29 cellular contexts compared by ENCODE assay signal in genomic region chr22:20095521-20095920, GRCh38. TPM values are rescaled to one million over a fixed set of nuclear protein-coding genes. Genes with fewer than 3 reads are reported as not detected.
DNase-seq lines count a peak whose midpoint lies in the region; ATAC-seq and TF ChIP-seq lines count a peak whose summit lies in the region.
"Had no signal": no experiment of that assay in that cellular context is flagged by ENCODE, and none has a peak within 500 bp of the region (broad histone marks: within the 10 kb centered on the region; RNA-seq: fewer than 3 reads in every experiment).

No MANE protein-coding gene starts in this region.

- DNase-seq in activated CD4-positive, alpha-beta T cell treated with anti-CD3 and anti-CD28 coated beads, Interleukin-2, amount 10 ng/mL, durations not matched to agents 24 days and 14 days = no peak
- no peak for DNase-seq in activated CD4-positive, alpha-beta T cell treated with anti-CD3 and anti-CD28 coated beads for 1 hour
- DNase-seq in Right ventricle myocardium superior (peak; percentile 5), left ventricle myocardium superior (no peak), NCI-H2227 (lab: John Stamatoyannopoulos, UW; ENCODE audit: unreplicated experiment) (no peak)
- DNase-seq in stimulated activated effector memory CD8-positive, alpha-beta T cell treated with anti-CD3 and anti-CD28 coated beads, Interleukin-12 subunit alpha, Interleukin-12 subunit beta, amount 100 ng/mL, for 72 hours (ENCODE audit: low spot score in 2 of 2) = no peak
- DNase-seq: activated naive CD8-positive, alpha-beta T cell treated with anti-CD3 and anti-CD28 coated beads, Interleukin-2, amount 10 ng/mL, durations not matched to agents 7 days and 5 days; DMS 273 treated with DMSO at 0.1 percent for 48 hours; effector CD8-positive, alpha-beta T cell; GM23248; hippocampal formation; Kasumi-1; left cardiac atrium; naive thymus-derived CD8-positive, alpha-beta T cell; NCI-H1417 treated with DMSO at 0.1 percent for 48 hours; NCI-H2081; NCI-H2227 treated with DMSO at 0.1 percent for 48 hours; NCI-H526; NK-92 treated with Interleukin-12 subunit alpha and Interleukin-12 subunit beta, amount 100 ng/mL, for 24 hours; PC-3; sigmoid colon; SK-N-SH; stomach had no signal

- no peaks in the 10 kb centered on the region for H3K4me1 ChIP-seq in gastroesophageal sphincter
- H3K4me1 ChIP-seq: sigmoid colon had no signal

- WGBS in gastroesophageal sphincter (ENCODE audit: low coverage in 1 of 2), 2 donors = 85 to 91% methylated on average over 4 of the region's 4 CpGs

- no peak for TF ChIP-seq CTCF in gastroesophageal sphincter (IDR thresholded peaks at IDR 0.05)

- ATAC-seq in Right ventricle myocardium superior (ENCODE audit: poor library complexity) (no peak), left ventricle myocardium superior (no peak), gastroesophageal sphincter (no peak)
- ATAC-seq in activated T-helper 17 cell treated with anti-CD3 and anti-CD28 coated beads, Interleukin-2, amount 50 U/mL, for 72 hours (replicated peaks) = peak; percentile 46
- no peak for ATAC-seq in stimulated activated effector memory CD8-positive, alpha-beta T cell treated with anti-CD3 and anti-CD28 coated beads, Interleukin-12 subunit alpha, Interleukin-12 subunit beta, amount 100 ng/mL, for 72 hours
- ATAC-seq: HepG2; left cardiac atrium; naive thymus-derived CD8-positive, alpha-beta T cell; PC-3 had no signal

- H3K27ac ChIP-seq in gastroesophageal sphincter = no peak overlapping the region
- H3K27ac ChIP-seq: ascending aorta, GM23248, sigmoid colon, stomach had no signal

- peaks cover 9% of the 10 kb centered on the region for H3K9me3 Mint-ChIP-seq in activated CD4-positive, alpha-beta T cell treated with anti-CD3 and anti-CD28 coated beads, Interleukin-2, amount 10 ng/mL, durations not matched to agents 24 days and 14 days
- no peaks in the 10 kb centered on the region for H3K9me3 Mint-ChIP-seq in activated T-helper 17 cell treated with anti-CD3 and anti-CD28 coated beads, Interleukin-2, amount 50 U/mL, for 72 hours
- no peaks in the 10 kb centered on the region for H3K9me3 Mint-ChIP-seq in stimulated activated effector memory CD8-positive, alpha-beta T cell treated with anti-CD3 and anti-CD28 coated beads, Interleukin-12 subunit alpha, Interleukin-12 subunit beta, amount 100 ng/mL, for 72 hours
- H3K9me3 Mint-ChIP-seq: naive thymus-derived CD8-positive, alpha-beta T cell had no signal

- H3K36me3 Mint-ChIP-seq in activated CD4-positive, alpha-beta T cell treated with anti-CD3 and anti-CD28 coated beads, Interleukin-2, amount 10 ng/mL, durations not matched to agents 24 days and 14 days (ENCODE audit: low read depth) = peaks cover 87% of the 10 kb centered on the region
- H3K36me3 Mint-ChIP-seq in activated T-helper 17 cell treated with anti-CD3 and anti-CD28 coated beads, Interleukin-2, amount 50 U/mL, for 72 hours (ENCODE audit: low read depth) = peaks cover 99% of the 10 kb centered on the region
- H3K36me3 Mint-ChIP-seq in stimulated activated effector memory CD8-positive, alpha-beta T cell treated with anti-CD3 and anti-CD28 coated beads, Interleukin-12 subunit alpha, Interleukin-12 subunit beta, amount 100 ng/mL, for 72 hours = peaks cover 98% of the 10 kb centered on the region

- TF ChIP-seq EP300 in gastroesophageal sphincter (IDR thresholded peaks at IDR 0.05) = no peak

- no peaks in the 10 kb centered on the region for H3K27me3 ChIP-seq in gastroesophageal sphincter
- H3K27me3 ChIP-seq: ascending aorta, sigmoid colon, stomach had no signal

- H3K9me3 ChIP-seq in gastroesophageal sphincter = no peaks in the 10 kb centered on the region
- H3K9me3 ChIP-seq: ascending aorta, sigmoid colon, SK-N-SH had no signal

- intact Hi-C loops in activated CD4-positive, alpha-beta T cell treated with anti-CD3 and anti-CD28 coated beads, Interleukin-2, amount 10 ng/mL, durations not matched to agents 24 days and 14 days (cut with micrococcal nuclease) = no loop called here
- intact Hi-C loops in Right ventricle myocardium superior (cut with DNase I) (no loop called here), left ventricle myocardium superior (cut with micrococcal nuclease) (no loop called here)

- no peaks in the 10 kb centered on the region for H3K27me3 Mint-ChIP-seq in activated CD4-positive, alpha-beta T cell treated with anti-CD3 and anti-CD28 coated beads, Interleukin-2, amount 10 ng/mL, durations not matched to agents 24 days and 14 days
- no peaks in the 10 kb centered on the region for H3K27me3 Mint-ChIP-seq in activated T-helper 17 cell treated with anti-CD3 and anti-CD28 coated beads, Interleukin-2, amount 50 U/mL, for 72 hours
- H3K27me3 Mint-ChIP-seq: activated naive CD8-positive, alpha-beta T cell treated with anti-CD3 and anti-CD28 coated beads, Interleukin-2, amount 10 ng/mL, durations not matched to agents 7 days and 5 days; naive thymus-derived CD8-positive, alpha-beta T cell had no signal

- no peak overlapping the region for H3K4me3 ChIP-seq in gastroesophageal sphincter
- H3K4me3 ChIP-seq: ascending aorta, GM23248, sigmoid colon, stomach had no signal

- peak overlapping the region; percentile 27 for H3K27ac Mint-ChIP-seq in activated CD4-positive, alpha-beta T cell treated with anti-CD3 and anti-CD28 coated beads, Interleukin-2, amount 10 ng/mL, durations not matched to agents 24 days and 14 days
- peak overlapping the region; percentile 80 for H3K27ac Mint-ChIP-seq in activated T-helper 17 cell treated with anti-CD3 and anti-CD28 coated beads, Interleukin-2, amount 50 U/mL, for 72 hours
- H3K27ac Mint-ChIP-seq in stimulated activated effector memory CD8-positive, alpha-beta T cell treated with anti-CD3 and anti-CD28 coated beads, Interleukin-12 subunit alpha, Interleukin-12 subunit beta, amount 100 ng/mL, for 72 hours = peak overlapping the region; percentile 81
- H3K27ac Mint-ChIP-seq: activated naive CD8-positive, alpha-beta T cell treated with anti-CD3 and anti-CD28 coated beads, Interleukin-2, amount 10 ng/mL, durations not matched to agents 7 days and 5 days had no signal

- H3K4me3 Mint-ChIP-seq in activated CD4-positive, alpha-beta T cell treated with anti-CD3 and anti-CD28 coated beads, Interleukin-2, amount 10 ng/mL, durations not matched to agents 24 days and 14 days = peak overlapping the region; percentile 30
- H3K4me3 Mint-ChIP-seq in activated T-helper 17 cell treated with anti-CD3 and anti-CD28 coated beads, Interleukin-2, amount 50 U/mL, for 72 hours = peak overlapping the region; percentile 42
- peak overlapping the region; percentile 65 for H3K4me3 Mint-ChIP-seq in stimulated activated effector memory CD8-positive, alpha-beta T cell treated with anti-CD3 and anti-CD28 coated beads, Interleukin-12 subunit alpha, Interleukin-12 subunit beta, amount 100 ng/mL, for 72 hours
- H3K4me3 Mint-ChIP-seq: activated naive CD8-positive, alpha-beta T cell treated with anti-CD3 and anti-CD28 coated beads, Interleukin-2, amount 10 ng/mL, durations not matched to agents 7 days and 5 days; naive thymus-derived CD8-positive, alpha-beta T cell had no signal

- peaks cover 48% of the 10 kb centered on the region for H3K4me1 Mint-ChIP-seq in activated CD4-positive, alpha-beta T cell treated with anti-CD3 and anti-CD28 coated beads, Interleukin-2, amount 10 ng/mL, durations not matched to agents 24 days and 14 days
- H3K4me1 Mint-ChIP-seq in activated T-helper 17 cell treated with anti-CD3 and anti-CD28 coated beads, Interleukin-2, amount 50 U/mL, for 72 hours = peaks cover 12% of the 10 kb centered on the region
- peaks cover 90% of the 10 kb centered on the region for H3K4me1 Mint-ChIP-seq in stimulated activated effector memory CD8-positive, alpha-beta T cell treated with anti-CD3 and anti-CD28 coated beads, Interleukin-12 subunit alpha, Interleukin-12 subunit beta, amount 100 ng/mL, for 72 hours

- H3K36me3 ChIP-seq in gastroesophageal sphincter = peaks cover 0 to 100% of the 10 kb centered on the region in 2 donors

- no peak for TF ChIP-seq POLR2A in gastroesophageal sphincter (IDR thresholded peaks at IDR 0.05)

RNA-seq across cellular contexts. Expression of gene DGCR8, which starts 15.5 kb away (rescaled TPM):
- total RNA-seq in activated CD4-positive, alpha-beta T cell treated with anti-CD3 and anti-CD28 coated beads, Interleukin-2, amount 10 ng/mL, durations not matched to agents 24 days and 14 days = 73.2 and 74.2 TPM in 2 replicates
- total RNA-seq in Right ventricle myocardium superior = 15.4 TPM
- 17.7 TPM for total RNA-seq in left ventricle myocardium superior
- total RNA-seq in activated T-helper 17 cell treated with anti-CD3 and anti-CD28 coated beads, Interleukin-2, amount 50 U/mL, for 72 hours = 10 to 100 TPM; 42.8 to 43.2 TPM
- 10 to 100 TPM; 16.9 to 27.6 (median 25.5) TPM for total RNA-seq in gastroesophageal sphincter

RNA-seq across cellular contexts. Expression of gene RANBP1, which starts 20.4 kb away (rescaled TPM):
- 488 and 500 TPM in 2 replicates for total RNA-seq in activated CD4-positive, alpha-beta T cell treated with anti-CD3 and anti-CD28 coated beads, Interleukin-2, amount 10 ng/mL, durations not matched to agents 24 days and 14 days
- total RNA-seq in Right ventricle myocardium superior (32.7 TPM), left ventricle myocardium superior (36.6 TPM), gastroesophageal sphincter (100 to 1,000 TPM; 115 to 162 (median 158) TPM)
- 100 to 1,000 TPM; 187 to 421 TPM for total RNA-seq in activated T-helper 17 cell treated with anti-CD3 and anti-CD28 coated beads, Interleukin-2, amount 50 U/mL, for 72 hours

RNA-seq across cellular contexts. Expression of gene TRMT2A, which starts 21.5 kb away (rescaled TPM):
- total RNA-seq in activated CD4-positive, alpha-beta T cell treated with anti-CD3 and anti-CD28 coated beads, Interleukin-2, amount 10 ng/mL, durations not matched to agents 24 days and 14 days = 125 and 135 TPM in 2 replicates
- total RNA-seq in Right ventricle myocardium superior = 21.9 TPM
- 28.5 TPM for total RNA-seq in left ventricle myocardium superior
- total RNA-seq in activated T-helper 17 cell treated with anti-CD3 and anti-CD28 coated beads, Interleukin-2, amount 50 U/mL, for 72 hours = 100 to 1,000 TPM in 1 of 2 donors, 10 to 100 TPM in 1; 71.7 to 110 TPM
- total RNA-seq in gastroesophageal sphincter = 10 to 100 TPM; 24.1 to 57.0 (median 36.3) TPM

RNA-seq across cellular contexts. Expression of gene ZDHHC8, which starts 36.1 kb away (rescaled TPM):
- total RNA-seq in activated CD4-positive, alpha-beta T cell treated with anti-CD3 and anti-CD28 coated beads, Interleukin-2, amount 10 ng/mL, durations not matched to agents 24 days and 14 days = 95.2 and 100 TPM in 2 replicates
- total RNA-seq in Right ventricle myocardium superior = 39.2 TPM
- 51.6 TPM for total RNA-seq in left ventricle myocardium superior
- total RNA-seq in activated T-helper 17 cell treated with anti-CD3 and anti-CD28 coated beads, Interleukin-2, amount 50 U/mL, for 72 hours = 10 to 100 TPM; 23.4 to 59.7 TPM
- 10 to 100 TPM; 11.8 to 27.8 (median 16.4) TPM for total RNA-seq in gastroesophageal sphincter

RNA-seq across cellular contexts. Expression of gene CCDC188, which starts 55.3 kb away (rescaled TPM):
- total RNA-seq in activated CD4-positive, alpha-beta T cell treated with anti-CD3 and anti-CD28 coated beads, Interleukin-2, amount 10 ng/mL, durations not matched to agents 24 days and 14 days = 0.14 TPM in 1 of 2 replicates, not detected in the other
- total RNA-seq in Right ventricle myocardium superior (0.30 TPM), left ventricle myocardium superior (0.27 TPM), gastroesophageal sphincter (not detected)
- total RNA-seq in activated T-helper 17 cell treated with anti-CD3 and anti-CD28 coated beads, Interleukin-2, amount 50 U/mL, for 72 hours = under 1 TPM; 0.32 to 0.77 TPM
- total RNA-seq: ascending aorta; HepG2; mononuclear cell; naive thymus-derived CD8-positive, alpha-beta T cell; PC-3; T-helper 1 cell treated with Interleukin-12 subunit alpha and Interleukin-12 subunit beta and Interleukin-4 antibody, amounts not matched to agents 30 ng/mL and 1 ng/mL, for 36 hours had no signal

Comparison
In these comparisons a context has a peak if more than half of its experiments do, and no peak if none do; other contexts are left out.
1. H3K27ac Mint-ChIP-seq: peak in every context shown above with its lines; median percentile 81 in stimulated activated effector memory CD8-positive, alpha-beta T cell treated with anti-CD3 and anti-CD28 coated beads, Interleukin-12 subunit alpha, Interleukin-12 subunit beta, amount 100 ng/mL, for 72 hours; 80 in activated T-helper 17 cell treated with anti-CD3 and anti-CD28 coated beads, Interleukin-2, amount 50 U/mL, for 72 hours; 27 in activated CD4-positive, alpha-beta T cell treated with anti-CD3 and anti-CD28 coated beads, Interleukin-2, amount 10 ng/mL, durations not matched to agents 24 days and 14 days.